In genomic region chr1:211515090-211516023, GRCh38 we compare ENCODE assay signal across 8 cellular contexts. TPM values are rescaled to one million over a fixed set of nuclear protein-coding genes. Genes with fewer than 3 reads are reported as not detected.
DNase-seq lines count a peak whose midpoint lies in the region; ATAC-seq, FAIRE-seq and TF ChIP-seq lines count a peak whose summit lies in the region.

No MANE protein-coding gene starts in this region.

- POLR2A ChIA-PET in A549 (lab: Yijun Ruan, JAX), result interaction anchor here (0.7 to 1.8 kb wide), 12 partner anchors 12 to 1142 kb away, joined by 3 to 15 read pairs (median 4); partner anchors contain the start of gene SLC30A1

- peak; percentile 95 for TF ChIP-seq CTCF in A549 (IDR thresholded peaks at IDR 0.05)

- peak; percentile 14 to 48; a peak in 1 of 5 replicates for TF ChIP-seq EP300 in A549 (IDR thresholded peaks at IDR 0.05)

- H3K4me2 ChIP-seq in A549, result peak overlapping the region; percentile 89

- TF ChIP-seq POLR2A in A549 (IDR thresholded peaks at IDR 0.05; ENCODE audit: low read length), result peak; percentile 84

- peak; percentile 51 to 83; a peak in 4 of 5 replicates for TF ChIP-seq RAD21 in A549 (conservative IDR thresholded peaks at IDR 0.05 in 1 of 2, IDR thresholded peaks at IDR 0.05 in 1 of 2)

- ATAC-seq in A549, result peak; percentile 83 to 91
- ATAC-seq in GM18520 (IDR thresholded peaks at IDR 0.05; ENCODE audit: unreplicated experiment), result peak; percentile 38
- ATAC-seq in HG03060 (IDR thresholded peaks at IDR 0.05; ENCODE audit: low read depth, unreplicated experiment), result peak; percentile 40
- ATAC-seq in left colon, result peak; percentile 81

- intact Hi-C loops in left colon (cut with DNase I, micrococcal nuclease), result loop anchor here in 1 of 2 donors (2.0 to 10.0 kb wide), 2 partner anchors 139 to 191 kb away; partner anchors contain the start of gene TRAF5

- H3K4me3 ChIP-seq in A549, result peak overlapping the region; percentile 35

- peak; percentile 95 to 98 for DNase-seq in A549 (ENCODE audit: low read depth in 1 of 2, low spot score in 1 of 2)
- peak; percentile 69 for DNase-seq in NCI-H2171 (lab: John Stamatoyannopoulos, UW)
- DNase-seq in activated CD4-positive, CD25-positive, alpha-beta regulatory T cell (lab: John Stamatoyannopoulos, UW), result peak; percentile 55 to 74 (median 60)
- peak; percentile 75 for DNase-seq in central memory CD4-positive, alpha-beta T cell
- DNase-seq in left colon, result peak; percentile 89 to 95
- peak; percentile 68 to 84 for DNase-seq in stimulated activated CD4-positive, alpha-beta T cell treated with anti-CD3 and anti-CD28 coated beads, Interleukin-1b, Interleukin-23, amount 100 ng/mL, for 4 hours (ENCODE audit: low read depth in 2 of 2)

- peak overlapping the region; percentile 94 to 95 for H3K27ac ChIP-seq in A549

- WGBS in A549 (ENCODE audit: missing lambda C conversion rate), result 6% methylated on average over 53 of the region's 73 CpGs

- CTCF ChIA-PET in A549 (lab: Yijun Ruan, JAX), result interaction anchor here (0.6 to 7.2 kb wide), 60 partner anchors 11 to 1141 kb away, joined by 3 to 135 read pairs (median 6); partner anchors contain the start of genes RD3, SLC30A1 and TRAF5

- peaks cover 31% of the 10 kb centered on the region for H3K4me1 ChIP-seq in A549

- H3K9me3 ChIP-seq in A549, result no peaks in the 10 kb centered on the region

- FAIRE-seq in A549 (lab: Jason Lieb, UNC), result no peak

TF ChIP-seq in A549, 52 proteins besides CTCF, POLR2A, EP300 and RAD21:
- no peak for TF ChIP-seq HOXA7 (CRISPR knock-in tag; IDR thresholded peaks at IDR 0.05)
- TF ChIP-seq ZSCAN20 (CRISPR knock-in tag; IDR thresholded peaks at IDR 0.05), result no peak
- TF ChIP-seq ZC3H11A (IDR thresholded peaks at IDR 0.05), result no peak
- TF ChIP-seq, protein P1, sequence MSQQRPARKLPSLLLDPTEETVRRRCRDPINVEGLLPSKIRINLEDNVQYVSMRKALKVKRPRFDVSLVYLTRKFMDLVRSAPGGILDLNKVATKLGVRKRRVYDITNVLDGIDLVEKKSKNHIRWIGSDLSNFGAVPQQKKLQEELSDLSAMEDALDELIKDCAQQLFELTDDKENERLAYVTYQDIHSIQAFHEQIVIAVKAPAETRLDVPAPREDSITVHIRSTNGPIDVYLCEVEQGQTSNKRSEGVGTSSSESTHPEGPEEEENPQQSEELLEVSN (IDR thresholded peaks at IDR 0.05; ENCODE audit: borderline replicate concordance, low read depth), result peak; percentile 93
- no peak for TF ChIP-seq ZFP36 (IDR thresholded peaks at IDR 0.05; ENCODE audit: borderline replicate concordance, partially characterized antibody)
- peak; percentile 40; the same call in 1 of the 2 replicates for TF ChIP-seq FOSL2 (IDR thresholded peaks at IDR 0.05)
- peak; percentile 95 for TF ChIP-seq FOSL2 (CRISPR knock-in tag; IDR thresholded peaks at IDR 0.05)
- peak; percentile 94 for TF ChIP-seq SMC3 (IDR thresholded peaks at IDR 0.05)
- TF ChIP-seq HOXB5 (CRISPR knock-in tag; IDR thresholded peaks at IDR 0.05), result no peak
- TF ChIP-seq TP53 (CRISPR knock-in tag; IDR thresholded peaks at IDR 0.05), result 0 out of 2 replicates have a peak, but pooled peaks have one; percentile 22
- 0 out of 2 replicates have a peak, but pooled peaks have one; percentile 22 for TF ChIP-seq MYC (IDR thresholded peaks at IDR 0.05; ENCODE audit: borderline replicate concordance, low read length)
- TF ChIP-seq MAX (IDR thresholded peaks at IDR 0.05), result peak; percentile 92
- peak; percentile 39; the same call in 1 of the 2 replicates for TF ChIP-seq JUNB (IDR thresholded peaks at IDR 0.05)
- no peak for TF ChIP-seq HEYL (CRISPR knock-in tag; IDR thresholded peaks at IDR 0.05)
- peak; percentile 80 to 89; a peak in 4 of 5 replicates for TF ChIP-seq JUN (IDR thresholded peaks at IDR 0.05)
- TF ChIP-seq ESRRA (IDR thresholded peaks at IDR 0.05; ENCODE audit: borderline replicate concordance, low read length), result 0 out of 2 replicates have a peak, but pooled peaks have one; percentile 17
- peak; percentile 70 for TF ChIP-seq MAFK (IDR thresholded peaks at IDR 0.05; ENCODE audit: partially characterized antibody)
- TF ChIP-seq FOSB (CRISPR knock-in tag; IDR thresholded peaks at IDR 0.05), result no peak
- TF ChIP-seq, protein P2, sequence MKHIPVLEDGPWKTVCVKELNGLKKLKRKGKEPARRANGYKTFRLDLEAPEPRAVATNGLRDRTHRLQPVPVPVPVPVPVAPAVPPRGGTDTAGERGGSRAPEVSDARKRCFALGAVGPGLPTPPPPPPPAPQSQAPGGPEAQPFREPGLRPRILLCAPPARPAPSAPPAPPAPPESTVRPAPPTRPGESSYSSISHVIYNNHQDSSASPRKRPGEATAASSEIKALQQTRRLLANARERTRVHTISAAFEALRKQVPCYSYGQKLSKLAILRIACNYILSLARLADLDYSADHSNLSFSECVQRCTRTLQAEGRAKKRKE (CRISPR knock-in tag; IDR thresholded peaks at IDR 0.05; ENCODE audit: low read depth), result 0 out of 2 replicates have a peak, but pooled peaks have one; percentile 36
- TF ChIP-seq RCOR1 (IDR thresholded peaks at IDR 0.05; ENCODE audit: low read depth, low read length), result 0 out of 2 replicates have a peak, but pooled peaks have one; percentile 59
- TF ChIP-seq PBX3 (IDR thresholded peaks at IDR 0.05), result no peak
- peak; percentile 77 for TF ChIP-seq HOXB13 (CRISPR knock-in tag; IDR thresholded peaks at IDR 0.05; ENCODE audit: low read depth)
- TF ChIP-seq, protein P3, sequence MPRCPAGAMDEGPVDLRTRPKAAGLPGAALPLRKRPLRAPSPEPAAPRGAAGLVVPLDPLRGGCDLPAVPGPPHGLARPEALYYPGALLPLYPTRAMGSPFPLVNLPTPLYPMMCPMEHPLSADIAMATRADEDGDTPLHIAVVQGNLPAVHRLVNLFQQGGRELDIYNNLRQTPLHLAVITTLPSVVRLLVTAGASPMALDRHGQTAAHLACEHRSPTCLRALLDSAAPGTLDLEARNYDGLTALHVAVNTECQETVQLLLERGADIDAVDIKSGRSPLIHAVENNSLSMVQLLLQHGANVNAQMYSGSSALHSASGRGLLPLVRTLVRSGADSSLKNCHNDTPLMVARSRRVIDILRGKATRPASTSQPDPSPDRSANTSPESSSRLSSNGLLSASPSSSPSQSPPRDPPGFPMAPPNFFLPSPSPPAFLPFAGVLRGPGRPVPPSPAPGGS (IDR thresholded peaks at IDR 0.05), result no peak; the same call in 2 of the 3 replicates
- 0 out of 2 replicates have a peak, but pooled peaks have one; percentile 44 for TF ChIP-seq EHF (CRISPR knock-in tag; IDR thresholded peaks at IDR 0.05)
- TF ChIP-seq GATA3 (IDR thresholded peaks at IDR 0.05; ENCODE audit: borderline replicate concordance), result peak; percentile 27; the same call in 1 of the 2 replicates

RNA-seq across cellular contexts. Expression of gene RD3, which starts 23.4 kb away (rescaled TPM):
- polyA plus RNA-seq in A549 (2011; rRNA removed) (not detected in 2 replicates), A549 (2017; fragmentation: RNase III; extraction: RNeasy Plus Mini Kit Qiagen cat#74134 plus additional on column Dnase treatment) (not detected in 3 replicates)
- not detected in 2 replicates for polyA plus RNA-seq in A549 (2012; cell fraction: cytosol; rRNA removed)
- not detected in 2 replicates for polyA plus RNA-seq in A549 (2012; cell fraction: nucleus; rRNA removed)
- polyA minus RNA-seq in A549 (2011; rRNA and poly(A)+ RNA removed), result not detected in 2 replicates
- not detected for total RNA-seq in left colon

Comparison
In these comparisons a context has a peak if more than half of its experiments do, and no peak if none do; other contexts are left out.
1. Peak in every context shown above with its lines: DNase-seq, ATAC-seq, H3K4me3 ChIP-seq and H3K27ac ChIP-seq.